In the genomic region with DNA sequence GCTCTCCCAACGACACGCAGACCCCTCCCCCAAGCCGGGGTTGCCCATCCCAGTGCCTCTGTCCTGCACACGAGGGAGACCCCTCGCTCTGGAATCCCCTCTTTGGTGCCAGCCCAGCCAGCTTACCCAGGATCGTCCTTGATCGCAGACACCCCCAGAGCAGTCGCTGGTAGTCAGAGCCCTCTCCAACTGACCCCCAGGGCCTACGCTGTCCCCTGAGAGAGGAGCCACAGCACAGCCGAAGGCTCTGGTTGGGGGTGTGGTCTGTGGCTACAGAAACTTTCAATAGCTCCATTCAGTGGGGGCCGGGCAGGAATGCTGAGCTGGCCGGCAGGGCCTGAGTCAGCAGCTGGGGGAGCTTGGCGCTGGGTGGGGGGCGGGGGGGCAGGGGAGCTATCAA, we compare ENCODE assay signal across 1 cellular context.
A peak's percentile ranks its signal among the peaks of the same experiment; 100 is the strongest.
TF ChIP-seq lines count a peak whose summit lies in the region.

A gene with protein sequence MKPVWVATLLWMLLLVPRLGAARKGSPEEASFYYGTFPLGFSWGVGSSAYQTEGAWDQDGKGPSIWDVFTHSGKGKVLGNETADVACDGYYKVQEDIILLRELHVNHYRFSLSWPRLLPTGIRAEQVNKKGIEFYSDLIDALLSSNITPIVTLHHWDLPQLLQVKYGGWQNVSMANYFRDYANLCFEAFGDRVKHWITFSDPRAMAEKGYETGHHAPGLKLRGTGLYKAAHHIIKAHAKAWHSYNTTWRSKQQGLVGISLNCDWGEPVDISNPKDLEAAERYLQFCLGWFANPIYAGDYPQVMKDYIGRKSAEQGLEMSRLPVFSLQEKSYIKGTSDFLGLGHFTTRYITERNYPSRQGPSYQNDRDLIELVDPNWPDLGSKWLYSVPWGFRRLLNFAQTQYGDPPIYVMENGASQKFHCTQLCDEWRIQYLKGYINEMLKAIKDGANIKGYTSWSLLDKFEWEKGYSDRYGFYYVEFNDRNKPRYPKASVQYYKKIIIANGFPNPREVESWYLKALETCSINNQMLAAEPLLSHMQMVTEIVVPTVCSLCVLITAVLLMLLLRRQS (minus strand): TSS at position 268 of the 400 bp plus-strand sequence. CDS start 633 bp downstream, outside the sequence.

TF ChIP-seq in H1, 55 proteins besides CTCF, POLR2A, EP300 and RAD21 (continued from another document):
- TF ChIP-seq, protein P1, sequence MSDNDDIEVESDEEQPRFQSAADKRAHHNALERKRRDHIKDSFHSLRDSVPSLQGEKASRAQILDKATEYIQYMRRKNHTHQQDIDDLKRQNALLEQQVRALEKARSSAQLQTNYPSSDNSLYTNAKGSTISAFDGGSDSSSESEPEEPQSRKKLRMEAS (IDR thresholded peaks at IDR 0.05) = 0 out of 2 replicates have a peak, but pooled peaks have one; percentile 8
- TF ChIP-seq EGR1 (IDR thresholded peaks at IDR 0.05; ENCODE audit: borderline replicate concordance, low read depth, low read length) = no peak
- no peak for TF ChIP-seq SP1 (IDR thresholded peaks at IDR 0.05; ENCODE audit: low read depth, low read length)
- no peak for TF ChIP-seq KDM5A (IDR thresholded peaks at IDR 0.05; ENCODE audit: low read length)
- no peak for TF ChIP-seq KDM1A (IDR thresholded peaks at IDR 0.05; ENCODE audit: borderline replicate concordance, low read length)
- no peak for TF ChIP-seq CBX5 (IDR thresholded peaks at IDR 0.05; ENCODE audit: low read depth, low read length)
- TF ChIP-seq TEAD4 (IDR thresholded peaks at IDR 0.05; ENCODE audit: low read depth, low read length) = 0 out of 2 replicates have a peak, but pooled peaks have one; percentile 14
- no peak for TF ChIP-seq YY1 (IDR thresholded peaks at IDR 0.05; ENCODE audit: low read depth, low read length)
- TF ChIP-seq SRF (IDR thresholded peaks at IDR 0.05; ENCODE audit: low read depth, low read length) = no peak
TF ChIP-seq in H1: peak in this region for 7.
